Comparison of ENCODE assay signal across 16 cellular contexts in the genomic region with DNA sequence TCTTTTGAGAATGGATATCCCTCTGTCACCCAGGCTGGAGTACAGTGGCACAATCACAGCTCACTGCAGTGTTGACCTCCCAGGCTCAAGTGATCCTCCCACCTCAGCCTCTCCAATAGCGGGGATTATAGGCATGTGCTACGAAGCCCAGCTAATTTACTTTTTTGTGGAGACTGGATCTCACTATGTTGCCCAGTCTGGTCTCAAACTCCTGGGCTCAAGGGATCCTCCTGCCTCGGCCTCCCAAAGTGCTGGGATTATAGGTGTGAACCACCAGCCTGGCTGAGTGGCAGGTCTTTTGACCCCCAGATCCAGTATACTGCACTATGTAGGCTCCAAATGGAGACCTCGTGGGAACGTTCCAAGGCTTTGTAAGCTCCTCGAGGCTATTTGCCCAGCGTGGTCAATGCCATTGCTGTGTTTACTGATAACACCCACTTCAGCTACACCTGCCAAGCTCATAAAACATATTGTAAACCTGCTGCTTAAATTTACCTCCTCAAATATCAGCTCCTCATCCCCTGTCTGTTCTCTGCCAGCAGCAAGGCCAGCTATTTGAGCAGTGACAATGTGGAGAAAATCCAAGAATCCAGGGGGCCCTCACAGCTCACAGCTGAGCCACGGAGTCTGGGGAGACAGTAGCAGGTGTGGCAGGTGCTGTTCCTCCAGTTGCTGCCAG. TPM values are rescaled to one million over a fixed set of nuclear protein-coding genes. Genes with fewer than 3 reads are reported as not detected.
DNase-seq lines count a peak whose midpoint lies in the region; ATAC-seq and TF ChIP-seq lines count a peak whose summit lies in the region.
"Had no signal": no experiment of that assay in that cellular context is flagged by ENCODE, and none has a peak within 500 bp of the region (broad histone marks: within the 10 kb centered on the region; RNA-seq: fewer than 3 reads in every experiment).

No MANE protein-coding gene starts in this region.

- TF ChIP-seq POLR2A in GM18505 (IDR thresholded peaks at IDR 0.05; ENCODE audit: borderline replicate concordance, extremely low read depth, insufficient read depth, insufficient read length): no peak

- no peak overlapping the region for H2AFZ ChIP-seq in GM23338
- H2AFZ ChIP-seq: neural progenitor cell had no signal

- no peaks in the 10 kb centered on the region for H3F3A ChIP-seq in GM23338 (replicated peaks; ENCODE audit: low read depth)

- CTCF ChIA-PET in CD4-positive, alpha-beta memory T cell (lab: Charles Lee; ENCODE audit: partially characterized antibody): interaction anchor here (0.8 to 1.8 kb wide), 4 partner anchors 14 to 279 kb away, joined by 3 to 5 read pairs (median 4); no protein-coding TSS in a partner anchor

- H3K79me2 ChIP-seq in GM23338 (replicated peaks; ENCODE audit: insufficient read depth): no peaks in the 10 kb centered on the region

- H3K36me3 ChIP-seq in GM23338 (ENCODE audit: insufficient read depth): no peaks in the 10 kb centered on the region
- no peaks in the 10 kb centered on the region for H3K36me3 ChIP-seq in CD4-positive, alpha-beta memory T cell (ENCODE audit: insufficient read depth, low read length)
- H3K36me3 ChIP-seq: cardiac muscle cell, heart right ventricle, neural progenitor cell had no signal

- H3K27me3 ChIP-seq in GM23338 (ENCODE audit: insufficient read depth): no peaks in the 10 kb centered on the region
- H3K27me3 ChIP-seq in CD4-positive, alpha-beta memory T cell (ENCODE audit: insufficient read depth, low read length): no peaks in the 10 kb centered on the region
- H3K27me3 ChIP-seq: cardiac muscle cell, heart right ventricle, neural progenitor cell had no signal

- H4K20me1 ChIP-seq in GM23338 (replicated peaks; ENCODE audit: insufficient read depth): no peaks in the 10 kb centered on the region

- peaks cover under 1% of the 10 kb centered on the region; the same call in 1 of the 2 replicates for H3K4me1 ChIP-seq in GM23338 (ENCODE audit: insufficient read depth)
- peaks cover 8% of the 10 kb centered on the region for H3K4me1 ChIP-seq in CD4-positive, alpha-beta memory T cell (ENCODE audit: insufficient read depth, low read length)
- H3K4me1 ChIP-seq: neural progenitor cell had no signal

- H3K4me1 Mint-ChIP-seq in nephron (peaks cover 45% of the 10 kb centered on the region), GM23338 (peaks cover 23% of the 10 kb centered on the region)
- H3K4me1 Mint-ChIP-seq in CD4-positive, alpha-beta memory T cell: peaks cover 0 to 25% (median 8%) of the 10 kb centered on the region in 4 donors
- H3K4me1 Mint-ChIP-seq: memory B cell had no signal

- H3K9me3 Mint-ChIP-seq in nephron (no peaks in the 10 kb centered on the region), GM23338 (no peaks in the 10 kb centered on the region)
- no peaks in the 10 kb centered on the region for H3K9me3 Mint-ChIP-seq in CD4-positive, alpha-beta memory T cell
- H3K9me3 Mint-ChIP-seq: memory B cell, neural progenitor cell, T-cell had no signal

- peak overlapping the region in 2 of 3 experiments; percentile 31 to 50 for H3K27ac Mint-ChIP-seq in nephron
- H3K27ac Mint-ChIP-seq in GM23338: no peak overlapping the region
- no peak overlapping the region for H3K27ac Mint-ChIP-seq in CD4-positive, alpha-beta memory T cell
- H3K27ac Mint-ChIP-seq: activated CD8-positive, alpha-beta T cell treated with anti-CD3 and anti-CD28 coated beads, Interleukin-2, amount 10 ng/mL, durations not matched to agents 7 days and 5 days; memory B cell; neural progenitor cell; T-cell had no signal

- intact Hi-C loops in CD4-positive, alpha-beta memory T cell (cut with micrococcal nuclease): no loop called here

- no peak for TF ChIP-seq CTCF in nephron (IDR thresholded peaks at IDR 0.05; ENCODE audit: unreplicated experiment in 3 of 3)
- no peak for TF ChIP-seq CTCF in GM23338 (conservative IDR thresholded peaks at IDR 0.05; ENCODE audit: low read depth in 2 of 2)

- H3K36me3 Mint-ChIP-seq in nephron (ENCODE audit: low read depth) (no peaks in the 10 kb centered on the region), GM23338 (ENCODE audit: low read depth) (no peaks in the 10 kb centered on the region)
- no peaks in the 10 kb centered on the region for H3K36me3 Mint-ChIP-seq in CD4-positive, alpha-beta memory T cell
- H3K36me3 Mint-ChIP-seq: memory B cell, neural progenitor cell, T-cell had no signal

- POLR2A ChIA-PET in CD4-positive, alpha-beta memory T cell (lab: Charles Lee; ENCODE audit: partially characterized antibody): interaction anchor here (0.8 to 1.2 kb wide), 2 partner anchors 10 kb away, joined by 3 read pairs; no protein-coding TSS in a partner anchor

- H3K27me3 Mint-ChIP-seq in nephron (ENCODE audit: low read depth): peaks cover 9% of the 10 kb centered on the region
- H3K27me3 Mint-ChIP-seq in GM23338 (ENCODE audit: insufficient read depth, low read depth, poor library complexity): peaks cover 6% of the 10 kb centered on the region
- H3K27me3 Mint-ChIP-seq in CD4-positive, alpha-beta memory T cell: peaks cover 0 to 6% of the 10 kb centered on the region in 2 donors

- ATAC-seq in GM23338 (no peak), GM18505 (IDR thresholded peaks at IDR 0.05; ENCODE audit: unreplicated experiment) (no peak)
- ATAC-seq: activated CD8-positive, alpha-beta T cell treated with anti-CD3 and anti-CD28 coated beads, Interleukin-2, amount 10 ng/mL, durations not matched to agents 7 days and 5 days; heart right ventricle; T-cell had no signal

- DNase-seq in DMS79 (lab: John Stamatoyannopoulos, UW) (peak; percentile 56), NCI-H2081 (lab: John Stamatoyannopoulos, UW) (peak; percentile 88 to 93), NCI-H774 (lab: John Stamatoyannopoulos, UW) (peak; percentile 77), GM23338 (ENCODE audit: low spot score) (no peak), NCI-H1694 (lab: John Stamatoyannopoulos, UW) (no peak)
- no peak for DNase-seq in CD4-positive, alpha-beta memory T cell
- DNase-seq: activated CD8-positive, alpha-beta T cell treated with anti-CD3 and anti-CD28 coated beads, Interleukin-2, amount 10 ng/mL, durations not matched to agents 7 days and 5 days; effector CD4-positive, alpha-beta T cell; HCEC 1CT; heart right ventricle; T-cell had no signal

- H3K27ac ChIP-seq in GM23338 (ENCODE audit: low read depth): no peak overlapping the region
- no peak overlapping the region for H3K27ac ChIP-seq in CD4-positive, alpha-beta memory T cell (ENCODE audit: low read depth, low read length)
- H3K27ac ChIP-seq: cardiac muscle cell, heart right ventricle, neural progenitor cell had no signal

- H3K4me3 Mint-ChIP-seq in nephron (no peak overlapping the region), GM23338 (no peak overlapping the region)
- no peak overlapping the region for H3K4me3 Mint-ChIP-seq in CD4-positive, alpha-beta memory T cell
- H3K4me3 Mint-ChIP-seq: activated CD8-positive, alpha-beta T cell treated with anti-CD3 and anti-CD28 coated beads, Interleukin-2, amount 10 ng/mL, durations not matched to agents 7 days and 5 days; memory B cell; neural progenitor cell; T-cell had no signal

- no peak overlapping the region for H3K4me2 ChIP-seq in GM23338
- H3K4me2 ChIP-seq: neural progenitor cell had no signal

- H3K9me3 ChIP-seq in CD4-positive, alpha-beta memory T cell (ENCODE audit: control insufficient read depth in 1 of 2, low read length in 2 of 2): no peaks in the 10 kb centered on the region
- H3K9me3 ChIP-seq: heart right ventricle had no signal

- H3K4me3 ChIP-seq in GM23338: no peak overlapping the region
- no peak overlapping the region for H3K4me3 ChIP-seq in CD4-positive, alpha-beta memory T cell (ENCODE audit: low read length in 2 of 2)
- H3K4me3 ChIP-seq: cardiac muscle cell, heart right ventricle, neural progenitor cell had no signal

- H3K9me2 ChIP-seq in GM23338 (ENCODE audit: insufficient read depth): no peaks in the 10 kb centered on the region

TF ChIP-seq in GM23338, 12 proteins besides CTCF, POLR2A, EP300 and RAD21 (continues in another document):
- TF ChIP-seq JUNB (IDR thresholded peaks at IDR 0.05; ENCODE audit: unreplicated experiment) (no peak), EZH2 (IDR thresholded peaks at IDR 0.05; ENCODE audit: low read depth, unreplicated experiment) (no peak), ZNF114 (CRISPR knock-in tag; IDR thresholded peaks at IDR 0.05) (no peak), CREB1 (CRISPR knock-in tag; IDR thresholded peaks at IDR 0.05; ENCODE audit: low read depth) (no peak), STAT1 (IDR thresholded peaks at IDR 0.05; ENCODE audit: unreplicated experiment) (no peak), NANOG (IDR thresholded peaks at IDR 0.05; ENCODE audit: borderline replicate concordance) (no peak), POLR2AphosphoS5 (IDR thresholded peaks at IDR 0.05; ENCODE audit: low read depth) (no peak), EZH2phosphoT487 (IDR thresholded peaks at IDR 0.05; ENCODE audit: unreplicated experiment) (no peak)
- TF ChIP-seq, protein P1, sequence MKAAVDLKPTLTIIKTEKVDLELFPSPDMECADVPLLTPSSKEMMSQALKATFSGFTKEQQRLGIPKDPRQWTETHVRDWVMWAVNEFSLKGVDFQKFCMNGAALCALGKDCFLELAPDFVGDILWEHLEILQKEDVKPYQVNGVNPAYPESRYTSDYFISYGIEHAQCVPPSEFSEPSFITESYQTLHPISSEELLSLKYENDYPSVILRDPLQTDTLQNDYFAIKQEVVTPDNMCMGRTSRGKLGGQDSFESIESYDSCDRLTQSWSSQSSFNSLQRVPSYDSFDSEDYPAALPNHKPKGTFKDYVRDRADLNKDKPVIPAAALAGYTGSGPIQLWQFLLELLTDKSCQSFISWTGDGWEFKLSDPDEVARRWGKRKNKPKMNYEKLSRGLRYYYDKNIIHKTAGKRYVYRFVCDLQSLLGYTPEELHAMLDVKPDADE (IDR thresholded peaks at IDR 0.05): no peak

RNA-seq across cellular contexts. Expression of a gene that starts 16.2 kb away (rescaled TPM):
- 11.5 and 12.5 TPM in 2 replicates for total RNA-seq in GM23338 (2014; rRNA removed; shearing (Covaris generic))
- polyA plus RNA-seq in GM23338 (2016; fragmentation: Nextera tagmentation; extraction: Ambion mirVana): 4.4 and 6.6 TPM in 2 replicates
- total RNA-seq in CD4-positive, alpha-beta memory T cell: 1 to 10 TPM; 1.6 to 1.9 TPM
- not detected for polyA plus RNA-seq in CD4-positive, alpha-beta memory T cell

Comparison
In these comparisons a context has a peak if more than half of its experiments do, and no peak if none do; other contexts are left out.
1. DNase-seq: peak in DMS79 (single experiment), NCI-H2081 (2 of 2) and NCI-H774 (single experiment); none in GM23338 (single experiment), NCI-H1694 (single experiment) and CD4-positive, alpha-beta memory T cell (0 of 5).
2. H3K27ac Mint-ChIP-seq: peak in nephron (2 of 3); none in GM23338 (single experiment) and CD4-positive, alpha-beta memory T cell (0 of 7).